ENCODE assay signal across 10 cellular contexts in genomic region chr17:17179371-17179827, GRCh38. TPM values are rescaled to one million over a fixed set of nuclear protein-coding genes. Genes with fewer than 3 reads are reported as not detected.
DNase-seq lines count a peak whose midpoint lies in the region; ATAC-seq and TF ChIP-seq lines count a peak whose summit lies in the region.
"Had no signal": no experiment of that assay in that cellular context is flagged by ENCODE, and none has a peak within 500 bp of the region (broad histone marks: within the 10 kb centered on the region; RNA-seq: fewer than 3 reads in every experiment).

No MANE protein-coding gene starts in this region.

- H3K27me3 Mint-ChIP-seq in CD4-positive, alpha-beta T cell, result no peaks in the 10 kb centered on the region
- no peaks in the 10 kb centered on the region for H3K27me3 Mint-ChIP-seq in IgD-negative memory B cell

- peak overlapping the region; percentile 86 for H3K4me3 Mint-ChIP-seq in CD4-positive, alpha-beta T cell
- peak overlapping the region in 2 of 4 donors; percentile 7 to 30 for H3K4me3 Mint-ChIP-seq in IgD-negative memory B cell

- 57 to 85% methylated on average over 2 of the region's 2 CpGs for WGBS in esophagus, 2 donors

- intact Hi-C loops in CD4-positive, alpha-beta T cell (cut with DNase I, micrococcal nuclease), result loop anchor here (2.0 to 5.0 kb wide), 2 partner anchors 38 to 57 kb away; partner anchors contain the start of gene FLCN (in 1 of the 2)

- H3K9me3 ChIP-seq in CD4-positive, alpha-beta T cell (ENCODE audit: control insufficient read depth, low read length), result no peaks in the 10 kb centered on the region
- H3K9me3 ChIP-seq in esophagus (ENCODE audit: control insufficient read depth in 2 of 2, insufficient read depth in 1 of 2, low read depth in 1 of 2, low read length in 1 of 2), result no peaks in the 10 kb centered on the region

- H3K36me3 Mint-ChIP-seq in CD4-positive, alpha-beta T cell (ENCODE audit: low read depth), result peaks cover 59% of the 10 kb centered on the region
- peaks cover 16% of the 10 kb centered on the region for H3K36me3 Mint-ChIP-seq in IgD-negative memory B cell

- POLR2A ChIA-PET in CD4-positive, alpha-beta T cell (lab: Charles Lee), result interaction anchor here (0.7 to 1.4 kb wide), 9 partner anchors 10 to 101 kb away, joined by 3 to 6 read pairs (median 4); partner anchors contain the start of genes FLCN and PLD6

- H3K27ac ChIP-seq in CD4-positive, alpha-beta T cell (ENCODE audit: low read depth, low read length), result peak overlapping the region; percentile 77
- H3K27ac ChIP-seq in esophagus (ENCODE audit: low read depth in 2 of 2, low read length in 1 of 2), result peak overlapping the region; percentile 21 to 28

- peak overlapping the region; percentile 99 for H3K27ac Mint-ChIP-seq in CD4-positive, alpha-beta T cell
- H3K27ac Mint-ChIP-seq in IgD-negative memory B cell, result peak overlapping the region; percentile 59 to 95 (median 91)

- DNase-seq in CD4-positive, alpha-beta T cell, result peak in 3 of 10 experiments; percentile 22 to 41 (median 25)
- DNase-seq in NCI-H524 (lab: John Stamatoyannopoulos, UW) (no peak), NCI-H82 (lab: John Stamatoyannopoulos, UW) (no peak), Ammon's horn (ENCODE audit: low spot score) (no peak)
- DNase-seq: foreskin fibroblast, NCI-H2227 treated with DMSO at 0.1 percent for 48 hours had no signal

- no peak for TF ChIP-seq CTCF in CD4-positive, alpha-beta T cell (IDR thresholded peaks at IDR 0.05)

- peaks cover 91% of the 10 kb centered on the region for H3K4me1 Mint-ChIP-seq in CD4-positive, alpha-beta T cell (ENCODE audit: low read depth)
- H3K4me1 Mint-ChIP-seq in IgD-negative memory B cell, result peaks cover 30 to 66% (median 46%) of the 10 kb centered on the region in 3 donors

- CTCF ChIA-PET in CD4-positive, alpha-beta T cell (lab: Charles Lee), result no interaction called here

- peaks cover 0 to 9% of the 10 kb centered on the region in 2 donors for H3K4me1 ChIP-seq in esophagus (ENCODE audit: control insufficient read depth in 2 of 2, insufficient read depth in 2 of 2, low read length in 1 of 2)

- ATAC-seq in CD4-positive, alpha-beta T cell (ENCODE audit: poor library complexity), result peak; percentile 50
- ATAC-seq in GM19023 (IDR thresholded peaks at IDR 0.05; ENCODE audit: unreplicated experiment), result peak; percentile 52
- ATAC-seq in HG02642 (IDR thresholded peaks at IDR 0.05; ENCODE audit: poor library complexity, unreplicated experiment), result no peak

- no peaks in the 10 kb centered on the region for H3K9me3 Mint-ChIP-seq in CD4-positive, alpha-beta T cell
- H3K9me3 Mint-ChIP-seq in IgD-negative memory B cell, result no peaks in the 10 kb centered on the region

- H3K36me3 ChIP-seq in esophagus (ENCODE audit: control insufficient read depth in 2 of 2, insufficient read depth in 2 of 2, low read length in 1 of 2), result peaks cover 22 to 53% of the 10 kb centered on the region in 2 donors

- no peak overlapping the region for H3K4me3 ChIP-seq in esophagus (ENCODE audit: low read depth in 1 of 2, low read length in 2 of 2)

- no peaks in the 10 kb centered on the region for H3K27me3 ChIP-seq in CD4-positive, alpha-beta T cell (ENCODE audit: control insufficient read depth, insufficient read depth, low read length)
- H3K27me3 ChIP-seq in esophagus (ENCODE audit: control insufficient read depth in 1 of 2, insufficient read depth in 2 of 2, low read length in 2 of 2), result no peaks in the 10 kb centered on the region

RNA-seq across cellular contexts. Expression of gene PLD6, which starts 26.7 kb away (rescaled TPM):
- 1 to 10 TPM; 7.1 to 7.5 TPM for total RNA-seq in CD4-positive, alpha-beta T cell
- polyA plus RNA-seq in IgD-negative memory B cell, result 5.8 TPM
- 1 to 10 TPM; 1.2 TPM for polyA plus RNA-seq in esophagus

RNA-seq across cellular contexts. Expression of gene FLCN, which starts 57.6 kb away (rescaled TPM):
- total RNA-seq in CD4-positive, alpha-beta T cell, result 10 to 100 TPM; 12.1 to 15.9 TPM
- polyA plus RNA-seq in IgD-negative memory B cell (2.4 TPM), esophagus (10 to 100 TPM; 10.3 to 16.3 TPM)
